In genomic region chr1:22908880-22909426, GRCh38 we compare ENCODE assay signal across 1 cellular context.
TF ChIP-seq lines count a peak whose summit lies in the region.

No MANE protein-coding gene starts in this region.

TF ChIP-seq in K562, 482 proteins besides CTCF, POLR2A, EP300 and RAD21 (continued from another document):
- no peak for TF ChIP-seq ERF (CRISPR knock-in tag; IDR thresholded peaks at IDR 0.05)
- TF ChIP-seq REST (CRISPR knock-in tag; IDR thresholded peaks at IDR 0.05; ENCODE audit: low read depth) = no peak
- peak; percentile 71 for TF ChIP-seq NFIC (IDR thresholded peaks at IDR 0.05)
- peak; percentile 55 for TF ChIP-seq USF2 (CRISPR knock-in tag; IDR thresholded peaks at IDR 0.05)
- TF ChIP-seq ZBTB40 (IDR thresholded peaks at IDR 0.05) = peak; percentile 54; the same call in 1 of the 2 replicates
- no peak for TF ChIP-seq ZBTB40 (CRISPR knock-in tag; IDR thresholded peaks at IDR 0.05)
- TF ChIP-seq MEF2A (IDR thresholded peaks at IDR 0.05; ENCODE audit: control insufficient read depth, low read depth, low read length) = no peak
- TF ChIP-seq E2F3 (CRISPR knock-in tag; IDR thresholded peaks at IDR 0.05) = no peak
- TF ChIP-seq FUS (optimal IDR thresholded peaks at IDR 0.05; ENCODE audit: low read depth, low read length) = no peak
- TF ChIP-seq GABPA (tag; conservative IDR thresholded peaks at IDR 0.05; ENCODE audit: low read depth) = peak; percentile 70
